ENCODE assay signal across 19 cellular contexts in genomic region chr18:6949800-6950586, GRCh38.
"Had no signal": no experiment of that assay in that cellular context is flagged by ENCODE, and none has a peak within 500 bp of the region (broad histone marks: within the 10 kb centered on the region; RNA-seq: fewer than 3 reads in every experiment).

No MANE protein-coding gene starts in this region.

- H3K36me3 Mint-ChIP-seq: activated naive CD4-positive, alpha-beta T cell treated with anti-CD3 and anti-CD28 coated beads, Interleukin-2, amount 50 U/mL, for 24 hours; memory B cell; natural killer cell treated with Interleukin-12 subunit alpha and Interleukin-12 subunit beta and Interleukin-15 and Interleukin-18, amount 100 ng/mL, for 72 hours had no signal

- H3K27ac ChIP-seq: esophagus muscularis mucosa, left ventricle myocardium inferior, prostate gland, skin epidermis had no signal

- H3K9me3 ChIP-seq: esophagus muscularis mucosa, left ventricle myocardium inferior, prostate gland had no signal

- H3K4me3 ChIP-seq: esophagus muscularis mucosa, left ventricle myocardium inferior, prostate gland, skin epidermis had no signal

- H3K9me3 Mint-ChIP-seq: activated naive CD4-positive, alpha-beta T cell treated with anti-CD3 and anti-CD28 coated beads, Interleukin-2, amount 50 U/mL, for 24 hours; natural killer cell treated with Interleukin-12 subunit alpha and Interleukin-12 subunit beta and Interleukin-15 and Interleukin-18, amount 100 ng/mL, for 72 hours had no signal

- H3K27me3 Mint-ChIP-seq: activated CD4-positive, alpha-beta memory T cell treated with anti-CD3 and anti-CD28 coated beads, Interleukin-2, amount 10 ng/mL, durations not matched to agents 7 days and 5 days; activated naive CD4-positive, alpha-beta T cell treated with anti-CD3 and anti-CD28 coated beads, Interleukin-2, amount 50 U/mL, for 24 hours; memory B cell; natural killer cell treated with Interleukin-12 subunit alpha and Interleukin-12 subunit beta and Interleukin-15 and Interleukin-18, amount 100 ng/mL, for 72 hours had no signal

- H3K4me1 ChIP-seq: esophagus muscularis mucosa, left ventricle myocardium inferior, prostate gland had no signal

- DNase-seq: activated CD4-positive, alpha-beta memory T cell treated with anti-CD3 and anti-CD28 coated beads, Interleukin-2, amount 10 ng/mL, durations not matched to agents 7 days and 5 days; activated CD4-positive, alpha-beta T cell treated with anti-CD3 and anti-CD28 coated beads for 4 hours; activated effector memory CD4-positive, alpha-beta T cell treated with anti-CD3 and anti-CD28 coated beads, Interleukin-2, amount 50 U/mL, for 16 hours; activated T-cell treated with anti-CD3 and anti-CD28 coated beads, Interleukin-2, amount 50 U/mL, for 4 hours; hypothalamus; kidney; left ventricle myocardium inferior; occipital lobe; right cardiac atrium; stimulated activated CD4-positive, alpha-beta T cell treated with anti-CD3 and anti-CD28 coated beads, Interleukin-4, amount 100 ng/mL, for 4 hours; stimulated activated CD8-positive, alpha-beta memory T cell treated with anti-CD3 and anti-CD28 coated beads, Interleukin-4, amount 100 ng/mL, for 48 hours; stimulated activated naive CD4-positive, alpha-beta T cell treated with Interleukin-2 at 50 U/mL for 16 hours had no signal

- H3K4me1 Mint-ChIP-seq: activated CD4-positive, alpha-beta memory T cell treated with anti-CD3 and anti-CD28 coated beads, Interleukin-2, amount 10 ng/mL, durations not matched to agents 7 days and 5 days; activated naive CD4-positive, alpha-beta T cell treated with anti-CD3 and anti-CD28 coated beads, Interleukin-2, amount 50 U/mL, for 24 hours; memory B cell had no signal

- H3K4me3 Mint-ChIP-seq: activated CD4-positive, alpha-beta memory T cell treated with anti-CD3 and anti-CD28 coated beads, Interleukin-2, amount 10 ng/mL, durations not matched to agents 7 days and 5 days; activated naive CD4-positive, alpha-beta T cell treated with anti-CD3 and anti-CD28 coated beads, Interleukin-2, amount 50 U/mL, for 24 hours; activated T-cell treated with anti-CD3 and anti-CD28 coated beads, Interleukin-2, amount 50 U/mL, for 4 hours; memory B cell; natural killer cell treated with Interleukin-12 subunit alpha and Interleukin-12 subunit beta and Interleukin-15 and Interleukin-18, amount 100 ng/mL, for 72 hours; T-helper 1 cell treated with Interleukin-12 subunit alpha and Interleukin-12 subunit beta and Interleukin-4 antibody, amounts not matched to agents 30 μg/mL and 1 μg/mL, for 36 hours had no signal

- H3K36me3 ChIP-seq: esophagus muscularis mucosa, left ventricle myocardium inferior, prostate gland had no signal

- H3K27ac Mint-ChIP-seq: activated CD4-positive, alpha-beta memory T cell treated with anti-CD3 and anti-CD28 coated beads, Interleukin-2, amount 10 ng/mL, durations not matched to agents 7 days and 5 days; activated naive CD4-positive, alpha-beta T cell treated with anti-CD3 and anti-CD28 coated beads, Interleukin-2, amount 50 U/mL, for 24 hours; memory B cell; natural killer cell treated with Interleukin-12 subunit alpha and Interleukin-12 subunit beta and Interleukin-15 and Interleukin-18, amount 100 ng/mL, for 72 hours; T-helper 1 cell treated with Interleukin-12 subunit alpha and Interleukin-12 subunit beta and Interleukin-4 antibody, amounts not matched to agents 30 μg/mL and 1 μg/mL, for 36 hours had no signal
